In genomic region chr10:51951601-51952000, GRCh38 we compare ENCODE assay signal across 21 cellular contexts.
DNase-seq lines count a peak whose midpoint lies in the region; ATAC-seq and TF ChIP-seq lines count a peak whose summit lies in the region.
"Had no signal": no experiment of that assay in that cellular context is flagged by ENCODE, and none has a peak within 500 bp of the region (broad histone marks: within the 10 kb centered on the region; RNA-seq: fewer than 3 reads in every experiment).

No MANE protein-coding gene starts in this region.

- H3K36me3 Mint-ChIP-seq in nephron (ENCODE audit: low read depth), result peaks cover 4% of the 10 kb centered on the region

- peak overlapping the region in 6 of 10 donors; percentile 6 to 36 (median 22) for H3K27ac ChIP-seq in heart right ventricle
- H3K27ac ChIP-seq in subcutaneous abdominal adipose tissue (ENCODE audit: low read depth, low read length), result peak overlapping the region; percentile 32
- no peak overlapping the region for H3K27ac ChIP-seq in suprapubic skin

- no peaks in the 10 kb centered on the region for H3K27me3 ChIP-seq in heart right ventricle
- no peaks in the 10 kb centered on the region for H3K27me3 ChIP-seq in subcutaneous abdominal adipose tissue (ENCODE audit: control insufficient read depth in 5 of 5, insufficient read depth in 4 of 5, low read length in 5 of 5)
- H3K27me3 ChIP-seq in suprapubic skin, result no peaks in the 10 kb centered on the region
- H3K27me3 ChIP-seq: MG63 had no signal

- TF ChIP-seq POLR2A in suprapubic skin (IDR thresholded peaks at IDR 0.05), result no peak

- intact Hi-C loops in heart right ventricle (cut with DNase I) (loop anchor here in 5 of 10 donors (10.0 kb wide), 6 partner anchors 237 to 957 kb away; no protein-coding TSS in a partner anchor), Right ventricle myocardium inferior (cut with DNase I) (loop anchor here (10.0 kb wide), 2 partner anchors 77 to 227 kb away; no protein-coding TSS in a partner anchor)

- H3K4me1 ChIP-seq in heart right ventricle (peaks cover 0 to 32% (median 12%) of the 10 kb centered on the region in 9 donors), subcutaneous abdominal adipose tissue (ENCODE audit: control insufficient read depth in 5 of 5, insufficient read depth in 5 of 5, low read length in 5 of 5) (peaks cover 0 to 13% (median 5%) of the 10 kb centered on the region in 5 donors), suprapubic skin (no peaks in the 10 kb centered on the region)

- no peak overlapping the region for H3K4me3 ChIP-seq in heart right ventricle
- H3K4me3 ChIP-seq in subcutaneous abdominal adipose tissue (ENCODE audit: low read depth in 1 of 5, low read length in 5 of 5), result no peak overlapping the region
- H3K4me3 ChIP-seq in suprapubic skin, result no peak overlapping the region
- H3K4me3 ChIP-seq: MG63 had no signal

- TF ChIP-seq EP300 in suprapubic skin (IDR thresholded peaks at IDR 0.05), result no peak

- ATAC-seq in heart right ventricle, result no peak
- ATAC-seq in Right ventricle myocardium inferior, result no peak
- ATAC-seq: PC-3 had no signal

- 28 to 31% methylated on average over 1 of the region's 1 CpG for WGBS in heart right ventricle, 2 donors
- 51% methylated on average over 1 of the region's 1 CpG for WGBS in suprapubic skin

- H3K4me3 Mint-ChIP-seq in nephron, result no peak overlapping the region

- peaks cover 5% of the 10 kb centered on the region for H3K9me3 Mint-ChIP-seq in nephron

- H3K9me3 ChIP-seq in heart right ventricle (no peaks in the 10 kb centered on the region), subcutaneous abdominal adipose tissue (ENCODE audit: control insufficient read depth in 5 of 5, low read length in 5 of 5) (no peaks in the 10 kb centered on the region), suprapubic skin (no peaks in the 10 kb centered on the region)
- H3K9me3 ChIP-seq: MG63 had no signal

- peaks cover 19% of the 10 kb centered on the region for H3K4me1 Mint-ChIP-seq in nephron

- TF ChIP-seq CTCF in heart right ventricle (IDR thresholded peaks at IDR 0.05), result no peak
- no peak for TF ChIP-seq CTCF in nephron (IDR thresholded peaks at IDR 0.05; ENCODE audit: unreplicated experiment in 3 of 3)
- no peak for TF ChIP-seq CTCF in suprapubic skin (IDR thresholded peaks at IDR 0.05)

- H3K27ac Mint-ChIP-seq in nephron, result peak overlapping the region in 2 of 3 experiments; percentile 69 to 87

- DNase-seq in heart right ventricle (no peak), Right ventricle myocardium inferior (ENCODE audit: missing footprints) (no peak), ecto neural progenitor cell (ENCODE audit: low spot score) (no peak), NCI-H526 treated with DMSO at 0.1 percent for 48 hours (lab: John Stamatoyannopoulos, UW) (no peak), suprapubic skin (ENCODE audit: low spot score in 2 of 2) (no peak)
- DNase-seq: Calu3, DMS79 treated with DMSO at 0.1 percent for 48 hours, GF-D8, HCEC 1CT, IMR-90, KG1, MG63, NCI-H1105 treated with DMSO at 0.1 percent for 48 hours, NCI-H146, NCI-H1930, NCI-H2107, NCI-H524, NCI-H774, PC-3 had no signal

- H3K27me3 Mint-ChIP-seq in nephron (ENCODE audit: low read depth), result no peaks in the 10 kb centered on the region

- H3K36me3 ChIP-seq in heart right ventricle (no peaks in the 10 kb centered on the region), subcutaneous abdominal adipose tissue (ENCODE audit: control insufficient read depth in 5 of 5, insufficient read depth in 5 of 5, low read length in 5 of 5) (no peaks in the 10 kb centered on the region), suprapubic skin (no peaks in the 10 kb centered on the region)
- H3K36me3 ChIP-seq: MG63 had no signal

- H3K9ac ChIP-seq in subcutaneous abdominal adipose tissue (ENCODE audit: low read length in 5 of 5), result no peak overlapping the region
